10 cellular contexts compared by ENCODE assay signal in the genomic region with DNA sequence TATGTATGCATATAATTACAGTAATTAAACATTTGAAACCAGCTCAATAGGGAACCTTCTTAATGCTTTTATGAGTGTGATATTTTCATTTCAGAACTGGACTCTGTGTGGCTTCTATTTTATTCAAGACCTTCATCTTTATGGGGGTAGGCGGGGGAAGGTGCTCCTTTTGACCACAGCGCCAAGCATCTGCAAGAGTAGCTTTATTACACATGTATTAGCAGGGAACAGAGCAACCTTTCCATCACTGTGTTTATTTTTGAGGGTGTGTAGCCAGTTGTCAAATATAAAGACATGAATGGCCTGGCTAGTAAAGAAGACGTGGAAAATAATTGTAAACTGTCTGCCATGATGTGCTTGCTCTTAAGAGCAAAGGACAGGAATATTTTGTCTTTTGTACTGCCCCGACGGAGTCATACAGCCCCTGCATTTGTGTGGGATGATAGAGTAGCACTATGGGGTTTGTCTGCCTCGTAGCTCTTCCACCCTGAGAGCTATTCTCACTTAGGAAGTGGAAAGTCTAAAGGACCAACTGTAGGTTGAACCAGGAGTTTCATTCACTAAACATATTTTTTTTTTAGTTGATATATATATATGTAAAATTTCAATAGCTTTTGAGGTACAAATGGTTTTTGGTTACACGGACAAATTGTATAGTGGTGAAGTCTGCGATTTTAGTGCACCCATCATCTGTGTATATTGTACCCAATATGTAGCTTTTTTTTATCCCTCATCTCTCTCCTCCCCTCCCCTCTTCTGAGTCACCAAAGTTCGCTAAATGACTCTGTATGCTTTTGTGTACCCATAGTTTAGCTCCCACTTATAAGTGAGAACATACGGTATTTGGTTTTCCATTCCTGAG.
A peak's percentile ranks its signal among the peaks of the same experiment; 100 is the strongest.
DNase-seq lines count a peak whose midpoint lies in the region; ATAC-seq lines count a peak whose summit lies in the region.
"Had no signal": no experiment of that assay in that cellular context is flagged by ENCODE, and none has a peak within 500 bp of the region (broad histone marks: within the 10 kb centered on the region; RNA-seq: fewer than 3 reads in every experiment).

No MANE protein-coding gene starts in this region.

- H3K4me3 Mint-ChIP-seq in activated CD4-positive, alpha-beta T cell treated with anti-CD3 and anti-CD28 coated beads for 36 hours, result peak overlapping the region; percentile 43
- H3K4me3 Mint-ChIP-seq in activated naive CD8-positive, alpha-beta T cell treated with anti-CD3 and anti-CD28 coated beads, Interleukin-2, amount 10 ng/mL, durations not matched to agents 7 days and 5 days, result peak overlapping the region; percentile 68
- H3K4me3 Mint-ChIP-seq in stimulated activated effector memory CD8-positive, alpha-beta T cell treated with anti-CD3 and anti-CD28 coated beads, Interleukin-12 subunit alpha, Interleukin-12 subunit beta, amount 100 ng/mL, for 72 hours, result peak overlapping the region; percentile 11

- no peaks in the 10 kb centered on the region for H3K27me3 Mint-ChIP-seq in activated CD4-positive, alpha-beta T cell treated with anti-CD3 and anti-CD28 coated beads for 36 hours
- H3K27me3 Mint-ChIP-seq in activated naive CD8-positive, alpha-beta T cell treated with anti-CD3 and anti-CD28 coated beads, Interleukin-2, amount 10 ng/mL, durations not matched to agents 7 days and 5 days, result no peaks in the 10 kb centered on the region

- peak; percentile 24 for DNase-seq in activated CD4-positive, alpha-beta T cell treated with anti-CD3 and anti-CD28 coated beads for 36 hours
- DNase-seq in activated CD4-positive, alpha-beta T cell treated with anti-CD3 and anti-CD28 coated beads for 1 hour, result no peak
- DNase-seq in NCI-H1092 treated with DMSO at 0.1 percent for 48 hours (lab: John Stamatoyannopoulos, UW) (peak; percentile 98), RKO (ENCODE audit: low spot score) (no peak), nucleus accumbens (lab: John Stamatoyannopoulos, UW) (no peak)
- no peak for DNase-seq in activated naive CD8-positive, alpha-beta T cell treated with anti-CD3 and anti-CD28 coated beads, Interleukin-2, amount 10 ng/mL, durations not matched to agents 7 days and 5 days
- no peak for DNase-seq in stimulated activated effector memory CD8-positive, alpha-beta T cell treated with anti-CD3 and anti-CD28 coated beads, Interleukin-12 subunit alpha, Interleukin-12 subunit beta, amount 100 ng/mL, for 72 hours (ENCODE audit: low spot score in 2 of 2)
- DNase-seq: AML-193, SK-N-SH had no signal

- POLR2A ChIA-PET in activated CD4-positive, alpha-beta T cell treated with anti-CD3 and anti-CD28 coated beads for 36 hours (lab: Charles Lee), result interaction anchor here (0.6 to 0.7 kb wide), 3 partner anchors 8 to 159 kb away, joined by 3 to 10 read pairs (median 7); no protein-coding TSS in a partner anchor
- POLR2A ChIA-PET in activated naive CD8-positive, alpha-beta T cell treated with anti-CD3 and anti-CD28 coated beads, Interleukin-2, amount 10 ng/mL, durations not matched to agents 7 days and 5 days (lab: Charles Lee), result interaction anchor here (1.1 to 2.7 kb wide), 2 partner anchors 34 to 91 kb away, joined by 5 to 19 read pairs; partner anchors contain the start of gene CARMIL1

- peaks cover 3% of the 10 kb centered on the region for H3K9me3 Mint-ChIP-seq in activated CD4-positive, alpha-beta T cell treated with anti-CD3 and anti-CD28 coated beads for 36 hours (ENCODE audit: low read depth)
- H3K9me3 Mint-ChIP-seq in activated naive CD8-positive, alpha-beta T cell treated with anti-CD3 and anti-CD28 coated beads, Interleukin-2, amount 10 ng/mL, durations not matched to agents 7 days and 5 days, result peaks cover 9% of the 10 kb centered on the region
- peaks cover 6% of the 10 kb centered on the region for H3K9me3 Mint-ChIP-seq in stimulated activated effector memory CD8-positive, alpha-beta T cell treated with anti-CD3 and anti-CD28 coated beads, Interleukin-12 subunit alpha, Interleukin-12 subunit beta, amount 100 ng/mL, for 72 hours

- CTCF ChIA-PET in activated CD4-positive, alpha-beta T cell treated with anti-CD3 and anti-CD28 coated beads for 36 hours (lab: Charles Lee), result interaction anchor here (0.5 to 2.2 kb wide), 8 partner anchors 8 to 302 kb away, joined by 3 to 12 read pairs (median 4); partner anchors contain the start of gene CARMIL1

- H3K27ac Mint-ChIP-seq in activated CD4-positive, alpha-beta T cell treated with anti-CD3 and anti-CD28 coated beads for 36 hours, result peak overlapping the region; percentile 83
- peak overlapping the region; percentile 80 for H3K27ac Mint-ChIP-seq in activated naive CD8-positive, alpha-beta T cell treated with anti-CD3 and anti-CD28 coated beads, Interleukin-2, amount 10 ng/mL, durations not matched to agents 7 days and 5 days
- no peak overlapping the region for H3K27ac Mint-ChIP-seq in stimulated activated effector memory CD8-positive, alpha-beta T cell treated with anti-CD3 and anti-CD28 coated beads, Interleukin-12 subunit alpha, Interleukin-12 subunit beta, amount 100 ng/mL, for 72 hours

- intact Hi-C loops in activated CD4-positive, alpha-beta T cell treated with anti-CD3 and anti-CD28 coated beads for 36 hours (cut with DNase I, micrococcal nuclease), result no loop called here

- H3K4me1 Mint-ChIP-seq in activated CD4-positive, alpha-beta T cell treated with anti-CD3 and anti-CD28 coated beads for 36 hours, result peaks cover 62% of the 10 kb centered on the region
- peaks cover 56% of the 10 kb centered on the region for H3K4me1 Mint-ChIP-seq in activated naive CD8-positive, alpha-beta T cell treated with anti-CD3 and anti-CD28 coated beads, Interleukin-2, amount 10 ng/mL, durations not matched to agents 7 days and 5 days
- H3K4me1 Mint-ChIP-seq in stimulated activated effector memory CD8-positive, alpha-beta T cell treated with anti-CD3 and anti-CD28 coated beads, Interleukin-12 subunit alpha, Interleukin-12 subunit beta, amount 100 ng/mL, for 72 hours, result peaks cover 43% of the 10 kb centered on the region

- peaks cover 2% of the 10 kb centered on the region for H3K36me3 Mint-ChIP-seq in activated CD4-positive, alpha-beta T cell treated with anti-CD3 and anti-CD28 coated beads for 36 hours (ENCODE audit: low read depth)
- H3K36me3 Mint-ChIP-seq in activated naive CD8-positive, alpha-beta T cell treated with anti-CD3 and anti-CD28 coated beads, Interleukin-2, amount 10 ng/mL, durations not matched to agents 7 days and 5 days, result peaks cover 20% of the 10 kb centered on the region
- no peaks in the 10 kb centered on the region for H3K36me3 Mint-ChIP-seq in stimulated activated effector memory CD8-positive, alpha-beta T cell treated with anti-CD3 and anti-CD28 coated beads, Interleukin-12 subunit alpha, Interleukin-12 subunit beta, amount 100 ng/mL, for 72 hours

- ATAC-seq in activated CD4-positive, alpha-beta T cell treated with anti-CD3 and anti-CD28 coated beads for 36 hours, result peak; percentile 79
- no peak for ATAC-seq in activated naive CD8-positive, alpha-beta T cell treated with anti-CD3 and anti-CD28 coated beads, Interleukin-2, amount 10 ng/mL, durations not matched to agents 7 days and 5 days (ENCODE audit: low read depth)
- peak; percentile 87 for ATAC-seq in stimulated activated effector memory CD8-positive, alpha-beta T cell treated with anti-CD3 and anti-CD28 coated beads, Interleukin-12 subunit alpha, Interleukin-12 subunit beta, amount 100 ng/mL, for 72 hours
- ATAC-seq in HG03521 (IDR thresholded peaks at IDR 0.05; ENCODE audit: unreplicated experiment), result no peak

Comparison
In these comparisons a context has a peak if more than half of its experiments do, and no peak if none do; other contexts are left out.
1. DNase-seq: peak in activated CD4-positive, alpha-beta T cell treated with anti-CD3 and anti-CD28 coated beads for 36 hours (single experiment) and NCI-H1092 treated with DMSO at 0.1 percent for 48 hours (single experiment); none in activated CD4-positive, alpha-beta T cell treated with anti-CD3 and anti-CD28 coated beads for 1 hour (single experiment), activated naive CD8-positive, alpha-beta T cell treated with anti-CD3 and anti-CD28 coated beads, Interleukin-2, amount 10 ng/mL, durations not matched to agents 7 days and 5 days (single experiment), stimulated activated effector memory CD8-positive, alpha-beta T cell treated with anti-CD3 and anti-CD28 coated beads, Interleukin-12 subunit alpha, Interleukin-12 subunit beta, amount 100 ng/mL, for 72 hours (0 of 2), RKO (single experiment) and nucleus accumbens (0 of 56).
2. ATAC-seq: peak in activated CD4-positive, alpha-beta T cell treated with anti-CD3 and anti-CD28 coated beads for 36 hours (single experiment) and stimulated activated effector memory CD8-positive, alpha-beta T cell treated with anti-CD3 and anti-CD28 coated beads, Interleukin-12 subunit alpha, Interleukin-12 subunit beta, amount 100 ng/mL, for 72 hours (single experiment); none in activated naive CD8-positive, alpha-beta T cell treated with anti-CD3 and anti-CD28 coated beads, Interleukin-2, amount 10 ng/mL, durations not matched to agents 7 days and 5 days (single experiment) and HG03521 (single experiment).
3. H3K4me3 Mint-ChIP-seq: peak in every context shown above with its lines; median percentile 68 in activated naive CD8-positive, alpha-beta T cell treated with anti-CD3 and anti-CD28 coated beads, Interleukin-2, amount 10 ng/mL, durations not matched to agents 7 days and 5 days; 43 in activated CD4-positive, alpha-beta T cell treated with anti-CD3 and anti-CD28 coated beads for 36 hours; 11 in stimulated activated effector memory CD8-positive, alpha-beta T cell treated with anti-CD3 and anti-CD28 coated beads, Interleukin-12 subunit alpha, Interleukin-12 subunit beta, amount 100 ng/mL, for 72 hours.